Comparison of ENCODE assay signal across 8 cellular contexts in genomic region chr10:96642973-96643372, GRCh38. TPM values are rescaled to one million over a fixed set of nuclear protein-coding genes. Genes with fewer than 3 reads are reported as not detected.
DNase-seq lines count a peak whose midpoint lies in the region; ATAC-seq and TF ChIP-seq lines count a peak whose summit lies in the region.

No MANE protein-coding gene starts in this region.

- H2AFZ ChIP-seq in hepatocyte: no peak overlapping the region

- H3K27me3 Mint-ChIP-seq in activated naive CD8-positive, alpha-beta T cell treated with anti-CD3 and anti-CD28 coated beads for 36 hours: no peaks in the 10 kb centered on the region

- H3K27ac ChIP-seq in hepatocyte: no peak overlapping the region

- H3K36me3 ChIP-seq in hepatocyte (replicated peaks; ENCODE audit: insufficient read depth, low read depth): no peaks in the 10 kb centered on the region

- DNase-seq in DMS153 (lab: John Stamatoyannopoulos, UW) (peak; percentile 45), HuH-7.5 (ENCODE audit: low spot score) (peak; percentile 38), SHP77 (lab: John Stamatoyannopoulos, UW) (peak; percentile 33 to 71), hepatocyte (ENCODE audit: low spot score) (peak; percentile 55)
- DNase-seq in activated naive CD8-positive, alpha-beta T cell treated with anti-CD3 and anti-CD28 coated beads for 36 hours: peak; percentile 61
- DNase-seq in stimulated activated CD4-positive, alpha-beta T cell treated with anti-CD3 and anti-CD28 coated beads, Interleukin-15, amount 100 ng/mL, for 24 hours: peak; percentile 77

- peak; percentile 25 for TF ChIP-seq CTCF in hepatocyte (IDR thresholded peaks at IDR 0.05; ENCODE audit: poor library complexity)

- H4K20me1 ChIP-seq in hepatocyte (ENCODE audit: insufficient read depth, poor library complexity, severe bottlenecking): no peaks in the 10 kb centered on the region

- no peaks in the 10 kb centered on the region for H3K79me2 ChIP-seq in hepatocyte

- H3K4me1 Mint-ChIP-seq in activated naive CD8-positive, alpha-beta T cell treated with anti-CD3 and anti-CD28 coated beads for 36 hours: peaks cover 24% of the 10 kb centered on the region

- H3K4me3 Mint-ChIP-seq in activated naive CD8-positive, alpha-beta T cell treated with anti-CD3 and anti-CD28 coated beads for 36 hours: no peak overlapping the region

- no peak overlapping the region for H3K4me2 ChIP-seq in hepatocyte

- H3K9me3 ChIP-seq in hepatocyte (ENCODE audit: low read depth): no peaks in the 10 kb centered on the region

- 58% methylated on average over 4 of the region's 4 CpGs for WGBS in hepatocyte (ENCODE audit: low lambda C conversion rate, missing lambda C conversion rate)

- ATAC-seq in HG03439 (IDR thresholded peaks at IDR 0.05; ENCODE audit: unreplicated experiment) (no peak), GM21381 (IDR thresholded peaks at IDR 0.05; ENCODE audit: unreplicated experiment) (no peak)

- no peak overlapping the region for H3K27ac Mint-ChIP-seq in activated naive CD8-positive, alpha-beta T cell treated with anti-CD3 and anti-CD28 coated beads for 36 hours

- no peaks in the 10 kb centered on the region for H3K4me1 ChIP-seq in hepatocyte (ENCODE audit: insufficient read depth)

- H3K27me3 ChIP-seq in hepatocyte: no peaks in the 10 kb centered on the region

- peaks cover 3% of the 10 kb centered on the region for H3K36me3 Mint-ChIP-seq in activated naive CD8-positive, alpha-beta T cell treated with anti-CD3 and anti-CD28 coated beads for 36 hours

- no peaks in the 10 kb centered on the region for H3K9me3 Mint-ChIP-seq in activated naive CD8-positive, alpha-beta T cell treated with anti-CD3 and anti-CD28 coated beads for 36 hours

- no peaks in the 10 kb centered on the region for H3K9me2 ChIP-seq in hepatocyte (replicated peaks; ENCODE audit: insufficient read depth)

- H3K4me3 ChIP-seq in hepatocyte: no peak overlapping the region

RNA-seq across cellular contexts. Expression of gene TM9SF3, which starts 56.2 kb away (rescaled TPM):
- total RNA-seq in activated naive CD8-positive, alpha-beta T cell treated with anti-CD3 and anti-CD28 coated beads for 36 hours: 10 to 100 TPM; 85.3 to 86.7 TPM
- total RNA-seq in hepatocyte: 158 and 186 TPM in 2 replicates
- 128 and 141 TPM in 2 replicates for polyA plus RNA-seq in hepatocyte
